16 cellular contexts compared by ENCODE assay signal in genomic region chr1:6483010-6483760, GRCh38. TPM values are rescaled to one million over a fixed set of nuclear protein-coding genes. Genes with fewer than 3 reads are reported as not detected.
DNase-seq lines count a peak whose midpoint lies in the region; ATAC-seq and TF ChIP-seq lines count a peak whose summit lies in the region.
"Had no signal": no experiment of that assay in that cellular context is flagged by ENCODE, and none has a peak within 500 bp of the region (broad histone marks: within the 10 kb centered on the region; RNA-seq: fewer than 3 reads in every experiment).

No MANE protein-coding gene starts in this region.

- ATAC-seq in foreskin keratinocyte (no peak), upper lobe of left lung (ENCODE audit: low FRiP score in 2 of 2) (peak; percentile 44 to 86)
- ATAC-seq: activated T-cell treated with anti-CD3 and anti-CD28 coated beads, Interleukin-2, amount 50 U/mL, for 72 hours had no signal

- H3K4me3 ChIP-seq in upper lobe of left lung, result no peak overlapping the region
- H3K4me3 ChIP-seq: smooth muscle cell, testis had no signal

- H3K9me3 ChIP-seq in upper lobe of left lung, result no peaks in the 10 kb centered on the region
- H3K9me3 ChIP-seq: testis had no signal

- H3K36me3 ChIP-seq in upper lobe of left lung, result no peaks in the 10 kb centered on the region

- TF ChIP-seq EP300 in upper lobe of left lung (IDR thresholded peaks at IDR 0.05), result no peak

- DNase-seq in NCI-H524 (lab: John Stamatoyannopoulos, UW) (peak; percentile 16 to 50), NCI-H524 treated with DMSO at 0.1 percent for 48 hours (lab: John Stamatoyannopoulos, UW) (no peak), NCI-H774 (lab: John Stamatoyannopoulos, UW) (peak; percentile 26), foreskin keratinocyte (no peak), upper lobe of left lung (peak; percentile 84 to 95), cardiac septum (ENCODE audit: low spot score) (no peak), HCEC 1CT (no peak)
- DNase-seq in stimulated activated CD8-positive, alpha-beta memory T cell treated with anti-CD3 and anti-CD28 coated beads, Interleukin-4, amount 100 ng/mL, for 48 hours, result no peak
- DNase-seq: activated CD4-positive, alpha-beta T cell treated with anti-CD3 and anti-CD28 coated beads, Interleukin-2, amount 10 ng/mL, durations not matched to agents 24 days and 14 days; activated T-cell treated with anti-CD3 and anti-CD28 coated beads, Interleukin-2, amount 50 U/mL, for 72 hours; DND-41; mesendoderm; testis had no signal

- H3K27me3 ChIP-seq in foreskin keratinocyte, result no peaks in the 10 kb centered on the region
- peaks cover 0 to 20% (median 8%) of the 10 kb centered on the region in 4 donors for H3K27me3 ChIP-seq in upper lobe of left lung
- H3K27me3 ChIP-seq: testis had no signal

- intact Hi-C loops in cardiac septum (cut with DNase I), result no loop called here

- 65 to 72% methylated on average over 11 to 12 of the region's 14 CpGs for WGBS in upper lobe of left lung, 2 donors

- peak; percentile 35 for TF ChIP-seq CTCF in foreskin keratinocyte (conservative IDR thresholded peaks at IDR 0.05)
- peak in 2 of 6 experiments; percentile 5 to 22 for TF ChIP-seq CTCF in upper lobe of left lung (IDR thresholded peaks at IDR 0.05)

- H3K4me1 ChIP-seq in foreskin keratinocyte (peaks cover 9% of the 10 kb centered on the region), upper lobe of left lung (peaks cover 27 to 42% (median 30%) of the 10 kb centered on the region in 4 donors)
- H3K4me1 ChIP-seq: testis had no signal

- TF ChIP-seq POLR2A in upper lobe of left lung (IDR thresholded peaks at IDR 0.05), result peak in 1 of 4 donors; percentile 57

- H3K27ac ChIP-seq in foreskin keratinocyte (no peak overlapping the region), upper lobe of left lung (peak overlapping the region; percentile 22 to 50 (median 34))
- H3K27ac ChIP-seq: testis had no signal

RNA-seq across cellular contexts. Expression of gene PLEKHG5, which starts 8.3 kb away (rescaled TPM):
- total RNA-seq in foreskin keratinocyte (33.9 and 57.3 TPM in 2 replicates), upper lobe of left lung (10 to 100 TPM in 5 of 6 donors, 1 to 10 TPM in 1; 5.0 to 31.4 (median 12.6) TPM), cardiac septum (14.9 TPM)
- polyA plus RNA-seq in foreskin keratinocyte, result 19.0 and 33.0 TPM in 2 replicates

RNA-seq across cellular contexts. Expression of gene TNFRSF25, which starts 17.2 kb away (rescaled TPM):
- total RNA-seq in foreskin keratinocyte (19.8 and 34.3 TPM in 2 replicates), upper lobe of left lung (10 to 100 TPM in 4 of 6 donors, 1 to 10 TPM in 2; 4.6 to 51.3 (median 14.0) TPM), cardiac septum (8.5 TPM)
- polyA plus RNA-seq in foreskin keratinocyte, result 25.1 and 40.1 TPM in 2 replicates

RNA-seq across cellular contexts. Expression of gene ESPN, which starts 58.6 kb away (rescaled TPM):
- total RNA-seq in foreskin keratinocyte (1.5 and 2.1 TPM in 2 replicates), upper lobe of left lung (10 to 100 TPM in 2 of 6 donors, 1 to 10 TPM in 4; 2.1 to 27.2 (median 4.8) TPM), cardiac septum (0.32 TPM)
- 2.5 and 2.8 TPM in 2 replicates for polyA plus RNA-seq in foreskin keratinocyte
- total RNA-seq: osteoblast, smooth muscle cell had no signal
- polyA plus RNA-seq: AG04450 had no signal

Comparison
In these comparisons a context has a peak if more than half of its experiments do, and no peak if none do; other contexts are left out.
1. DNase-seq: peak in NCI-H524 (2 of 2), NCI-H774 (single experiment) and upper lobe of left lung (2 of 2); none in NCI-H524 treated with DMSO at 0.1 percent for 48 hours (single experiment), foreskin keratinocyte (0 of 2), stimulated activated CD8-positive, alpha-beta memory T cell treated with anti-CD3 and anti-CD28 coated beads, Interleukin-4, amount 100 ng/mL, for 48 hours (single experiment), cardiac septum (single experiment) and HCEC 1CT (single experiment).